Comparison of ENCODE assay signal across 13 cellular contexts in genomic region chr5:132430736-132431135, GRCh38. TPM values are rescaled to one million over a fixed set of nuclear protein-coding genes. Genes with fewer than 3 reads are reported as not detected.
DNase-seq lines count a peak whose midpoint lies in the region; ATAC-seq lines count a peak whose summit lies in the region.
"Had no signal": no experiment of that assay in that cellular context is flagged by ENCODE, and none has a peak within 500 bp of the region (broad histone marks: within the 10 kb centered on the region; RNA-seq: fewer than 3 reads in every experiment).

No MANE protein-coding gene starts in this region.

- H3K27ac Mint-ChIP-seq in activated CD8-positive, alpha-beta memory T cell treated with anti-CD3 and anti-CD28 coated beads, Interleukin-2, amount 10 ng/mL, durations not matched to agents 7 days and 5 days = peak overlapping the region; percentile 98
- H3K27ac Mint-ChIP-seq in T-helper 17 cell = peak overlapping the region; percentile 99
- peak overlapping the region; percentile 96 to 99 for H3K27ac Mint-ChIP-seq in effector memory CD8-positive, alpha-beta T cell
- peak overlapping the region; percentile 82 for H3K27ac Mint-ChIP-seq in stimulated activated memory B cell treated with anti-CD40 and anti-IgM and Interleukin-4, amounts not matched to agents 10 μg/mL and 1 μg/mL and 100 μg/mL, for 72 hours

- no peaks in the 10 kb centered on the region for H3K27me3 Mint-ChIP-seq in activated CD8-positive, alpha-beta memory T cell treated with anti-CD3 and anti-CD28 coated beads, Interleukin-2, amount 10 ng/mL, durations not matched to agents 7 days and 5 days
- no peaks in the 10 kb centered on the region for H3K27me3 Mint-ChIP-seq in T-helper 17 cell
- H3K27me3 Mint-ChIP-seq in effector memory CD8-positive, alpha-beta T cell = no peaks in the 10 kb centered on the region
- H3K27me3 Mint-ChIP-seq in stimulated activated memory B cell treated with anti-CD40 and anti-IgM and Interleukin-4, amounts not matched to agents 10 μg/mL and 1 μg/mL and 100 μg/mL, for 72 hours = no peaks in the 10 kb centered on the region

- H3K4me3 Mint-ChIP-seq in activated CD8-positive, alpha-beta memory T cell treated with anti-CD3 and anti-CD28 coated beads, Interleukin-2, amount 10 ng/mL, durations not matched to agents 7 days and 5 days = no peak overlapping the region
- H3K4me3 Mint-ChIP-seq in T-helper 17 cell = no peak overlapping the region
- H3K4me3 Mint-ChIP-seq in effector memory CD8-positive, alpha-beta T cell = peak overlapping the region; percentile 69 to 82
- no peak overlapping the region for H3K4me3 Mint-ChIP-seq in stimulated activated memory B cell treated with anti-CD40 and anti-IgM and Interleukin-4, amounts not matched to agents 10 μg/mL and 1 μg/mL and 100 μg/mL, for 72 hours
- H3K4me3 Mint-ChIP-seq: neural crest cell had no signal

- peaks cover 91% of the 10 kb centered on the region for H3K4me1 Mint-ChIP-seq in activated CD8-positive, alpha-beta memory T cell treated with anti-CD3 and anti-CD28 coated beads, Interleukin-2, amount 10 ng/mL, durations not matched to agents 7 days and 5 days
- H3K4me1 Mint-ChIP-seq in T-helper 17 cell = peaks cover 83% of the 10 kb centered on the region
- peaks cover 88 to 96% of the 10 kb centered on the region in 2 donors for H3K4me1 Mint-ChIP-seq in effector memory CD8-positive, alpha-beta T cell (ENCODE audit: low read depth in 2 of 2)
- peaks cover 90% of the 10 kb centered on the region for H3K4me1 Mint-ChIP-seq in stimulated activated memory B cell treated with anti-CD40 and anti-IgM and Interleukin-4, amounts not matched to agents 10 μg/mL and 1 μg/mL and 100 μg/mL, for 72 hours

- no peak for DNase-seq in activated CD8-positive, alpha-beta memory T cell treated with anti-CD3 and anti-CD28 coated beads, Interleukin-2, amount 10 ng/mL, durations not matched to agents 7 days and 5 days
- DNase-seq in activated CD8-positive, alpha-beta memory T cell treated with anti-CD3 and anti-CD28 coated beads, Interleukin-2, amount 50 U/mL, for 48 hours = no peak
- no peak for DNase-seq in T-helper 17 cell
- DNase-seq in effector memory CD8-positive, alpha-beta T cell = no peak
- no peak for DNase-seq in HK-2 (ENCODE audit: unreplicated experiment)
- DNase-seq in NK-92 (lab: John Stamatoyannopoulos, UW; ENCODE audit: unreplicated experiment) = no peak
- no peak for DNase-seq in effector CD4-positive, alpha-beta T cell
- DNase-seq: Calu3; left ventricle myocardium inferior; right cardiac atrium; stimulated activated CD4-positive, alpha-beta T cell treated with anti-CD3 and anti-CD28 coated beads, Interleukin-4, amount 100 ng/mL, for 1 hour had no signal

- no peak for ATAC-seq in activated CD8-positive, alpha-beta memory T cell treated with anti-CD3 and anti-CD28 coated beads, Interleukin-2, amount 10 ng/mL, durations not matched to agents 7 days and 5 days
- no peak for ATAC-seq in T-helper 17 cell
- no peak for ATAC-seq in effector memory CD8-positive, alpha-beta T cell (replicated peaks)
- ATAC-seq in stimulated activated memory B cell treated with anti-CD40 and anti-IgM and Interleukin-4, amounts not matched to agents 10 μg/mL and 1 μg/mL and 100 μg/mL, for 72 hours = no peak
- ATAC-seq: right cardiac atrium had no signal

- H3K9me3 Mint-ChIP-seq in activated CD8-positive, alpha-beta memory T cell treated with anti-CD3 and anti-CD28 coated beads, Interleukin-2, amount 10 ng/mL, durations not matched to agents 7 days and 5 days (ENCODE audit: low read depth) = no peaks in the 10 kb centered on the region
- H3K9me3 Mint-ChIP-seq in effector memory CD8-positive, alpha-beta T cell = no peaks in the 10 kb centered on the region
- H3K9me3 Mint-ChIP-seq in stimulated activated memory B cell treated with anti-CD40 and anti-IgM and Interleukin-4, amounts not matched to agents 10 μg/mL and 1 μg/mL and 100 μg/mL, for 72 hours = no peaks in the 10 kb centered on the region
- H3K9me3 Mint-ChIP-seq: neural crest cell had no signal

- CTCF ChIA-PET in activated CD8-positive, alpha-beta memory T cell treated with anti-CD3 and anti-CD28 coated beads, Interleukin-2, amount 10 ng/mL, durations not matched to agents 7 days and 5 days (lab: Charles Lee) = interaction anchor here (1.1 to 12.5 kb wide), 5 partner anchors 26 to 76 kb away, joined by 3 to 131 read pairs (median 3); partner anchors contain the start of gene IRF1

- peaks cover 68% of the 10 kb centered on the region for H3K36me3 Mint-ChIP-seq in activated CD8-positive, alpha-beta memory T cell treated with anti-CD3 and anti-CD28 coated beads, Interleukin-2, amount 10 ng/mL, durations not matched to agents 7 days and 5 days
- peaks cover 11% of the 10 kb centered on the region for H3K36me3 Mint-ChIP-seq in T-helper 17 cell (ENCODE audit: low read depth)
- peaks cover 63% of the 10 kb centered on the region for H3K36me3 Mint-ChIP-seq in effector memory CD8-positive, alpha-beta T cell (ENCODE audit: insufficient read depth)
- H3K36me3 Mint-ChIP-seq in stimulated activated memory B cell treated with anti-CD40 and anti-IgM and Interleukin-4, amounts not matched to agents 10 μg/mL and 1 μg/mL and 100 μg/mL, for 72 hours = peaks cover 38% of the 10 kb centered on the region

- H3K9me3 ChIP-seq in T-helper 17 cell (ENCODE audit: control insufficient read depth, low read length, poor library complexity, severe bottlenecking) = no peaks in the 10 kb centered on the region
- H3K9me3 ChIP-seq: left ventricle myocardium inferior had no signal

RNA-seq across cellular contexts. Expression of gene IRF1, which starts 59.8 kb away (rescaled TPM):
- total RNA-seq in activated CD8-positive, alpha-beta memory T cell treated with anti-CD3 and anti-CD28 coated beads, Interleukin-2, amount 10 ng/mL, durations not matched to agents 7 days and 5 days = 100 to 1,000 TPM; 205 to 223 TPM
- total RNA-seq in T-helper 17 cell = 100 to 1,000 TPM; 590 to 639 TPM

Comparison
In these comparisons a context has a peak if more than half of its experiments do, and no peak if none do; other contexts are left out.
1. H3K4me3 Mint-ChIP-seq: peak in effector memory CD8-positive, alpha-beta T cell (2 of 2); none in activated CD8-positive, alpha-beta memory T cell treated with anti-CD3 and anti-CD28 coated beads, Interleukin-2, amount 10 ng/mL, durations not matched to agents 7 days and 5 days (single experiment), T-helper 17 cell (single experiment) and stimulated activated memory B cell treated with anti-CD40 and anti-IgM and Interleukin-4, amounts not matched to agents 10 μg/mL and 1 μg/mL and 100 μg/mL, for 72 hours (single experiment).
2. Peak in every context shown above with its lines, with median percentiles within 50 percentile points of each other: H3K27ac Mint-ChIP-seq.